ENCODE assay signal across 1 cellular context in the genomic region with DNA sequence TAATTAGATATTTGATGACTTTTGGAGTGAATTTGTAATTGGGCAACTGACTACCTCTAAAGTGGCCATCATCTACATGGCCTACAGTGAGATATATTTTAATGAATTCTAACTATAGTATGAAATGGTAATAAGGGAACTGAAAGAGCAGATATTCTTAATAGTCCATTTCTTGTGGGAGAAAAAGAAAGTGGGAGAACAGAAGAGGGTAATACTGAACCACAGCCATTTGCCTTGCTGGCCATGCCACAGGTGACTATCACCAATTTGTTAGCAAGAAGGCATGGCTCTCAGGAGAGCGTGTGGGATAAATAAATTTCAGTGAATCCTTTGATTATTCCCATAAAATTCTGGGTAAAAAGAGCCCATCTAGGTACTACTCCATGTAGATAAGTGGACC.
A peak's percentile ranks its signal among the peaks of the same experiment; 100 is the strongest.
TF ChIP-seq lines count a peak whose summit lies in the region.

No MANE protein-coding gene starts in this region.

TF ChIP-seq in GM12878, 131 proteins besides CTCF, POLR2A, EP300 and RAD21 (continued from another document):
- TF ChIP-seq, protein P1, sequence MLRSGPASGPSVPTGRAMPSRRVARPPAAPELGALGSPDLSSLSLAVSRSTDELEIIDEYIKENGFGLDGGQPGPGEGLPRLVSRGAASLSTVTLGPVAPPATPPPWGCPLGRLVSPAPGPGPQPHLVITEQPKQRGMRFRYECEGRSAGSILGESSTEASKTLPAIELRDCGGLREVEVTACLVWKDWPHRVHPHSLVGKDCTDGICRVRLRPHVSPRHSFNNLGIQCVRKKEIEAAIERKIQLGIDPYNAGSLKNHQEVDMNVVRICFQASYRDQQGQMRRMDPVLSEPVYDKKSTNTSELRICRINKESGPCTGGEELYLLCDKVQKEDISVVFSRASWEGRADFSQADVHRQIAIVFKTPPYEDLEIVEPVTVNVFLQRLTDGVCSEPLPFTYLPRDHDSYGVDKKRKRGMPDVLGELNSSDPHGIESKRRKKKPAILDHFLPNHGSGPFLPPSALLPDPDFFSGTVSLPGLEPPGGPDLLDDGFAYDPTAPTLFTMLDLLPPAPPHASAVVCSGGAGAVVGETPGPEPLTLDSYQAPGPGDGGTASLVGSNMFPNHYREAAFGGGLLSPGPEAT (IDR thresholded peaks at IDR 0.05; ENCODE audit: low read depth), result peak; percentile 25; the same call in 1 of the 2 replicates
- no peak for TF ChIP-seq NFYA (IDR thresholded peaks at IDR 0.05; ENCODE audit: borderline replicate concordance, low read depth, low read length)
- TF ChIP-seq MTA2 (IDR thresholded peaks at IDR 0.05; ENCODE audit: low read depth), result peak; percentile 78
- TF ChIP-seq FOXK2 (IDR thresholded peaks at IDR 0.05), result no peak
- TF ChIP-seq SREBF1 (IDR thresholded peaks at IDR 0.05; ENCODE audit: low read length), result no peak
- TF ChIP-seq, protein P2, sequence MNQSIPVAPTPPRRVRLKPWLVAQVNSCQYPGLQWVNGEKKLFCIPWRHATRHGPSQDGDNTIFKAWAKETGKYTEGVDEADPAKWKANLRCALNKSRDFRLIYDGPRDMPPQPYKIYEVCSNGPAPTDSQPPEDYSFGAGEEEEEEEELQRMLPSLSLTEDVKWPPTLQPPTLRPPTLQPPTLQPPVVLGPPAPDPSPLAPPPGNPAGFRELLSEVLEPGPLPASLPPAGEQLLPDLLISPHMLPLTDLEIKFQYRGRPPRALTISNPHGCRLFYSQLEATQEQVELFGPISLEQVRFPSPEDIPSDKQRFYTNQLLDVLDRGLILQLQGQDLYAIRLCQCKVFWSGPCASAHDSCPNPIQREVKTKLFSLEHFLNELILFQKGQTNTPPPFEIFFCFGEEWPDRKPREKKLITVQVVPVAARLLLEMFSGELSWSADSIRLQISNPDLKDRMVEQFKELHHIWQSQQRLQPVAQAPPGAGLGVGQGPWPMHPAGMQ (IDR thresholded peaks at IDR 0.05; ENCODE audit: borderline replicate concordance), result no peak
- TF ChIP-seq, protein P3, sequence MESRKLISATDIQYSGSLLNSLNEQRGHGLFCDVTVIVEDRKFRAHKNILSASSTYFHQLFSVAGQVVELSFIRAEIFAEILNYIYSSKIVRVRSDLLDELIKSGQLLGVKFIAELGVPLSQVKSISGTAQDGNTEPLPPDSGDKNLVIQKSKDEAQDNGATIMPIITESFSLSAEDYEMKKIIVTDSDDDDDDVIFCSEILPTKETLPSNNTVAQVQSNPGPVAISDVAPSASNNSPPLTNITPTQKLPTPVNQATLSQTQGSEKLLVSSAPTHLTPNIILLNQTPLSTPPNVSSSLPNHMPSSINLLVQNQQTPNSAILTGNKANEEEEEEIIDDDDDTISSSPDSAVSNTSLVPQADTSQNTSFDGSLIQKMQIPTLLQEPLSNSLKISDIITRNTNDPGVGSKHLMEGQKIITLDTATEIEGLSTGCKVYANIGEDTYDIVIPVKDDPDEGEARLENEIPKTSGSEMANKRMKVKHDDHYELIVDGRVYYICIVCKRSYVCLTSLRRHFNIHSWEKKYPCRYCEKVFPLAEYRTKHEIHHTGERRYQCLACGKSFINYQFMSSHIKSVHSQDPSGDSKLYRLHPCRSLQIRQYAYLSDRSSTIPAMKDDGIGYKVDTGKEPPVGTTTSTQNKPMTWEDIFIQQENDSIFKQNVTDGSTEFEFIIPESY (IDR thresholded peaks at IDR 0.05), result no peak
- TF ChIP-seq RUNX3 (IDR thresholded peaks at IDR 0.05; ENCODE audit: low read length), result peak; percentile 45; the same call in 1 of the 2 replicates
- no peak for TF ChIP-seq CBX3 (IDR thresholded peaks at IDR 0.05; ENCODE audit: borderline replicate concordance, low read depth)
- peak; percentile 46; the same call in 1 of the 2 replicates for TF ChIP-seq IKZF1 (conservative IDR thresholded peaks at IDR 0.05)
- TF ChIP-seq BRCA1 (IDR thresholded peaks at IDR 0.05; ENCODE audit: low read depth, low read length), result no peak
